11 cellular contexts compared by ENCODE assay signal in the genomic region with DNA sequence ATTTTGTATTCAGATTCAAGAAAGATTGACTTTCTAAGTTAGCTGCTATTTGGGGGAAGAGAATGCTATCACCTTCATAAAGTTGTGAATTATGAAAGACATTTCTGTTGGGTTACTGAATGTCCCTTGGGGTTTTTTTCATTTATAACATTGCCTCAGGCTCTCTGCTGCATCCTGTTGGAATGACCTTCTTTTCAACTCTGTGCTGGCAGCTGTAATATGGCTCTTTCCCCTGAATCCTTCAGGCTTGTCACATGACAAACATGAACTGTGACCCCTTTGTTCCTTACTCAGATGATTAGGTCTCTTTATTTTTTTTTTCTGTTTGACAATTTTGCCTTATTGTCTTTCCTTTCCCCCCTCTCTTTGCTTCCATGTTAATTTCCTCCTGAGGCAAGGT.
A peak's percentile ranks its signal among the peaks of the same experiment; 100 is the strongest.
DNase-seq lines count a peak whose midpoint lies in the region; ATAC-seq and TF ChIP-seq lines count a peak whose summit lies in the region.
"Had no signal": no experiment of that assay in that cellular context is flagged by ENCODE, and none has a peak within 500 bp of the region (broad histone marks: within the 10 kb centered on the region; RNA-seq: fewer than 3 reads in every experiment).

No MANE protein-coding gene starts in this region.

- 0 out of 2 replicates have a peak overlapping the region, but pooled peaks have one; percentile 11 for H2AFZ ChIP-seq in GM23248

- peak; percentile 17 for TF ChIP-seq CTCF in cardiac muscle cell (IDR thresholded peaks at IDR 0.05; ENCODE audit: low read depth, low read length)

- no peak overlapping the region for H3K4me3 ChIP-seq in GM23248
- H3K4me3 ChIP-seq in adipocyte (ENCODE audit: low read length), result peak overlapping the region; percentile 23
- H3K4me3 ChIP-seq in cardiac muscle cell, result no peak overlapping the region
- H3K4me3 ChIP-seq in H7 (ENCODE audit: insufficient read depth, low read depth, low read length), result no peak overlapping the region

- H3K79me2 ChIP-seq in GM23248 (ENCODE audit: insufficient read depth), result no peaks in the 10 kb centered on the region

- DNase-seq in GM23248 (peak; percentile 84), adipocyte (ENCODE audit: low read depth) (peak; percentile 92), cardiac muscle cell (ENCODE audit: low read depth in 1 of 2, low spot score in 1 of 2) (peak; percentile 8 to 92), retina (peak; percentile 52), H7 (no peak), NCI-H1105 treated with DMSO at 0.1 percent for 48 hours (lab: John Stamatoyannopoulos, UW) (no peak), NCI-H345 treated with DMSO at 0.1 percent for 48 hours (lab: John Stamatoyannopoulos, UW; ENCODE audit: unreplicated experiment) (no peak)
- DNase-seq: activated naive CD4-positive, alpha-beta T cell treated with anti-CD3 and anti-CD28 coated beads, Interleukin-2, amount 10 ng/mL, durations not matched to agents 7 days and 5 days; stimulated activated CD4-positive, alpha-beta T cell treated with anti-CD3 and anti-CD28 coated beads, Interleukin-1b, Interleukin-23, amount 100 ng/mL, for 48 hours had no signal

- in situ Hi-C loops in GM23248 (cut with MboI), result no loop called here

- H3K4me2 ChIP-seq in GM23248 (ENCODE audit: unreplicated experiment), result peak overlapping the region; percentile 48
- H3K4me2 ChIP-seq: KMS-11 had no signal

- peaks cover 23% of the 10 kb centered on the region for H3K4me1 ChIP-seq in GM23248 (ENCODE audit: insufficient read depth)
- peaks cover 31% of the 10 kb centered on the region for H3K4me1 ChIP-seq in adipocyte (ENCODE audit: control insufficient read depth, insufficient read depth, low read length)
- H3K4me1 ChIP-seq in cardiac muscle cell (ENCODE audit: low read depth), result peaks cover 9% of the 10 kb centered on the region

- H3K36me3 ChIP-seq in GM23248 (ENCODE audit: low read depth) (no peaks in the 10 kb centered on the region), adipocyte (ENCODE audit: control insufficient read depth, insufficient read depth, low read length, severe bottlenecking) (peaks cover 4% of the 10 kb centered on the region), cardiac muscle cell (no peaks in the 10 kb centered on the region), H7 (replicated peaks; ENCODE audit: control insufficient read depth, insufficient read depth, low read length) (peaks cover 2% of the 10 kb centered on the region; the same call in 1 of the 2 replicates)

- no peaks in the 10 kb centered on the region for H3K9me2 ChIP-seq in GM23248 (ENCODE audit: insufficient read depth)

- H3K27me3 ChIP-seq in GM23248 (replicated peaks; ENCODE audit: insufficient read depth) (no peaks in the 10 kb centered on the region), adipocyte (replicated peaks; ENCODE audit: control insufficient read depth, insufficient read depth, low read length) (no peaks in the 10 kb centered on the region), cardiac muscle cell (no peaks in the 10 kb centered on the region), H7 (ENCODE audit: control insufficient read depth, insufficient read depth, low read length) (no peaks in the 10 kb centered on the region)

- peaks cover 13% of the 10 kb centered on the region; the same call in 1 of the 2 replicates for H3F3A ChIP-seq in GM23248 (ENCODE audit: insufficient read depth)

- ATAC-seq in HG03521 (IDR thresholded peaks at IDR 0.05; ENCODE audit: unreplicated experiment), result no peak

- H3K27ac ChIP-seq in GM23248 (peak overlapping the region; percentile 44), cardiac muscle cell (no peak overlapping the region)
- H3K27ac ChIP-seq: KMS-11 had no signal

- H3K9ac ChIP-seq in GM23248 (no peak overlapping the region), adipocyte (ENCODE audit: low read length) (peak overlapping the region; percentile 69)
- H3K9ac ChIP-seq: KMS-11 had no signal

- H4K20me1 ChIP-seq in GM23248 (ENCODE audit: insufficient read depth), result no peaks in the 10 kb centered on the region

- H3K9me3 ChIP-seq in GM23248 (ENCODE audit: low read depth) (no peaks in the 10 kb centered on the region), adipocyte (ENCODE audit: control insufficient read depth, low read length) (no peaks in the 10 kb centered on the region), cardiac muscle cell (ENCODE audit: low read depth) (no peaks in the 10 kb centered on the region)

Comparison
In these comparisons a context has a peak if more than half of its experiments do, and no peak if none do; other contexts are left out.
1. DNase-seq: peak in GM23248 (single experiment), adipocyte (single experiment), cardiac muscle cell (2 of 2) and retina (single experiment); none in H7 (single experiment), NCI-H1105 treated with DMSO at 0.1 percent for 48 hours (single experiment) and NCI-H345 treated with DMSO at 0.1 percent for 48 hours (single experiment).